15 cellular contexts compared by ENCODE assay signal in the genomic region with DNA sequence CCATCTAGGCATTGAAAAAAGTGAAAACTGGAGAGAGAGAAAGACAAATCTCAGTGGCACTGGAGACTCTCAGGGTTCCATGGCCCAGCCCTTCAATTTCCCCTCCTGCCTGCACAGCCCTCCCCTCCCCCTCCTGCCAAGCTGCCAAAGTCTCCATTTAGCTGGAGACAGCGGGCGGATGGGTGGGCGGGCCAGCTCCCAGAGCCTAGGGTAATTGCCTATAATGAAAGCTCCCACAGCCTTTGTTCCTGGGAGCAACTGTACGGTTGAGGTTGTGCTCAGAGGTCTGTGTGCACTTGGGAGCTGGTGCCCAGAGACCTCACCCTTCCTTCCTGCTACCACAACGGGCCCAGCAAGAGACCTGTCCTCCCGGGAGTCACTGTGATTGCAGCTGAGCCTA.
DNase-seq lines count a peak whose midpoint lies in the region; ATAC-seq and TF ChIP-seq lines count a peak whose summit lies in the region.
"Had no signal": no experiment of that assay in that cellular context is flagged by ENCODE, and none has a peak within 500 bp of the region (broad histone marks: within the 10 kb centered on the region; RNA-seq: fewer than 3 reads in every experiment).

No MANE protein-coding gene starts in this region.

- POLR2A ChIA-PET in CD8-positive, alpha-beta T cell (lab: Charles Lee): no interaction called here

- peaks cover 27% of the 10 kb centered on the region for H3K27me3 Mint-ChIP-seq in nephron progenitor cell (ENCODE audit: low read depth, poor library complexity)
- no peaks in the 10 kb centered on the region for H3K27me3 Mint-ChIP-seq in CD8-positive, alpha-beta T cell (ENCODE audit: low read depth)
- H3K27me3 Mint-ChIP-seq: activated T-cell treated with anti-CD3 and anti-CD28 coated beads, Interleukin-2, amount 50 U/mL, for 24 hours had no signal

- H3K4me3 Mint-ChIP-seq in nephron progenitor cell: no peak overlapping the region
- no peak overlapping the region for H3K4me3 Mint-ChIP-seq in CD8-positive, alpha-beta T cell
- H3K4me3 Mint-ChIP-seq: activated T-cell treated with anti-CD3 and anti-CD28 coated beads, Interleukin-2, amount 50 U/mL, for 24 hours; T-helper 2 cell treated with Interferon-gamma antibody and Interleukin-4, amounts not matched to agents 5 μg/mL and 100 μg/mL, for 36 hours had no signal

- peaks cover 53% of the 10 kb centered on the region for H3K4me1 Mint-ChIP-seq in nephron progenitor cell
- H3K4me1 Mint-ChIP-seq in CD8-positive, alpha-beta T cell (ENCODE audit: low read depth): no peaks in the 10 kb centered on the region

- peak overlapping the region; percentile 9 for H3K27ac ChIP-seq in WERI-Rb-1
- H3K27ac ChIP-seq in CD8-positive, alpha-beta T cell (ENCODE audit: low read depth, low read length): no peak overlapping the region

- peaks cover 7% of the 10 kb centered on the region for H3K36me3 ChIP-seq in WERI-Rb-1
- H3K36me3 ChIP-seq in CD8-positive, alpha-beta T cell (ENCODE audit: insufficient read depth, low read length): no peaks in the 10 kb centered on the region

- CTCF ChIA-PET in CD8-positive, alpha-beta T cell (lab: Charles Lee): no interaction called here

- no peak overlapping the region for H3K27ac Mint-ChIP-seq in nephron progenitor cell
- no peak overlapping the region for H3K27ac Mint-ChIP-seq in CD8-positive, alpha-beta T cell
- H3K27ac Mint-ChIP-seq: activated T-cell treated with anti-CD3 and anti-CD28 coated beads, Interleukin-2, amount 50 U/mL, for 24 hours; T-helper 2 cell treated with Interferon-gamma antibody and Interleukin-4, amounts not matched to agents 5 μg/mL and 100 μg/mL, for 36 hours had no signal

- no peak for TF ChIP-seq CTCF in WERI-Rb-1 (IDR thresholded peaks at IDR 0.05; ENCODE audit: low read depth, low read length)
- TF ChIP-seq CTCF in nephron progenitor cell (IDR thresholded peaks at IDR 0.05): no peak
- no peak for TF ChIP-seq CTCF in CD8-positive, alpha-beta T cell (IDR thresholded peaks at IDR 0.05)

- no peaks in the 10 kb centered on the region for H3K9me3 Mint-ChIP-seq in nephron progenitor cell
- H3K9me3 Mint-ChIP-seq in CD8-positive, alpha-beta T cell: no peaks in the 10 kb centered on the region
- H3K9me3 Mint-ChIP-seq: activated T-cell treated with anti-CD3 and anti-CD28 coated beads, Interleukin-2, amount 50 U/mL, for 24 hours; T-helper 2 cell treated with Interferon-gamma antibody and Interleukin-4, amounts not matched to agents 5 μg/mL and 100 μg/mL, for 36 hours had no signal

- no peak for ATAC-seq in CD8-positive, alpha-beta T cell
- ATAC-seq in HG03520 (IDR thresholded peaks at IDR 0.05; ENCODE audit: unreplicated experiment): no peak
- ATAC-seq: GM12878 had no signal

- no peak overlapping the region for H3K4me3 ChIP-seq in WERI-Rb-1 (ENCODE audit: low read depth, low read length)
- H3K4me3 ChIP-seq in CD8-positive, alpha-beta T cell (ENCODE audit: low read depth, low read length): no peak overlapping the region
- H3K4me3 ChIP-seq: GM12878 had no signal

- H3K36me3 Mint-ChIP-seq in nephron progenitor cell (ENCODE audit: low read depth): no peaks in the 10 kb centered on the region
- no peaks in the 10 kb centered on the region for H3K36me3 Mint-ChIP-seq in CD8-positive, alpha-beta T cell

- intact Hi-C loops in CD8-positive, alpha-beta T cell (cut with DNase I, micrococcal nuclease): no loop called here

- H3K27me3 ChIP-seq in WERI-Rb-1 (ENCODE audit: insufficient read depth, low read depth, severe bottlenecking): no peaks in the 10 kb centered on the region
- H3K27me3 ChIP-seq in CD8-positive, alpha-beta T cell (ENCODE audit: insufficient read depth, low read length): no peaks in the 10 kb centered on the region

- H3K4me1 ChIP-seq in CD8-positive, alpha-beta T cell (ENCODE audit: insufficient read depth, low read length): no peaks in the 10 kb centered on the region

- H3K9me3 ChIP-seq in WERI-Rb-1 (ENCODE audit: severe bottlenecking): no peaks in the 10 kb centered on the region
- no peaks in the 10 kb centered on the region for H3K9me3 ChIP-seq in CD8-positive, alpha-beta T cell (ENCODE audit: low read length)

- DNase-seq in ELF-1 (ENCODE audit: low read depth, low spot score) (peak; percentile 68), NCI-H1436 (lab: John Stamatoyannopoulos, UW) (peak; percentile 95), WERI-Rb-1 (peak; percentile 72), nephron progenitor cell (peak; percentile 41), HK-2 (ENCODE audit: unreplicated experiment) (no peak)
- no peak for DNase-seq in CD8-positive, alpha-beta T cell
- DNase-seq: activated CD4-positive, alpha-beta T cell treated with anti-CD3 and anti-CD28 coated beads for 4 hours; activated T-cell treated with anti-CD3 and anti-CD28 coated beads, Interleukin-2, amount 50 U/mL, for 24 hours; cerebellar nuclear complex; EL; MM.1S; NK-92 treated with Interleukin-12 subunit alpha and Interleukin-12 subunit beta, amount 100 ng/mL, for 24 hours had no signal

Comparison
In these comparisons a context has a peak if more than half of its experiments do, and no peak if none do; other contexts are left out.
1. DNase-seq: peak in ELF-1 (single experiment), NCI-H1436 (single experiment), WERI-Rb-1 (single experiment) and nephron progenitor cell (single experiment); none in CD8-positive, alpha-beta T cell (0 of 7) and HK-2 (single experiment).